8 cellular contexts compared by ENCODE assay signal in genomic region chr11:71929491-71929890, GRCh38. TPM values are rescaled to one million over a fixed set of nuclear protein-coding genes. Genes with fewer than 3 reads are reported as not detected.
DNase-seq lines count a peak whose midpoint lies in the region; ATAC-seq lines count a peak whose summit lies in the region.

No MANE protein-coding gene starts in this region.

- ATAC-seq in activated T-helper 17 cell treated with anti-CD3 and anti-CD28 coated beads, Interleukin-2, amount 50 U/mL, for 72 hours (replicated peaks) = no peak
- no peak for ATAC-seq in stimulated activated naive CD8-positive, alpha-beta T cell treated with anti-CD3 and anti-CD28 coated beads, Interleukin-15, amount 100 ng/mL, for 72 hours
- no peak for ATAC-seq in GM21825 (IDR thresholded peaks at IDR 0.05; ENCODE audit: unreplicated experiment)

- no peaks in the 10 kb centered on the region for H3K9me3 Mint-ChIP-seq in activated T-helper 17 cell treated with anti-CD3 and anti-CD28 coated beads, Interleukin-2, amount 50 U/mL, for 72 hours
- H3K9me3 Mint-ChIP-seq in stimulated activated naive CD8-positive, alpha-beta T cell treated with anti-CD3 and anti-CD28 coated beads, Interleukin-15, amount 100 ng/mL, for 72 hours = no peaks in the 10 kb centered on the region

- peak overlapping the region; percentile 95 for H3K9ac ChIP-seq in iPS-20b (ENCODE audit: low read depth, low read length)

- H3K27me3 Mint-ChIP-seq in activated T-helper 17 cell treated with anti-CD3 and anti-CD28 coated beads, Interleukin-2, amount 50 U/mL, for 72 hours = no peaks in the 10 kb centered on the region
- no peaks in the 10 kb centered on the region for H3K27me3 Mint-ChIP-seq in stimulated activated naive CD8-positive, alpha-beta T cell treated with anti-CD3 and anti-CD28 coated beads, Interleukin-15, amount 100 ng/mL, for 72 hours

- H3K27me3 ChIP-seq in iPS-20b (ENCODE audit: insufficient read depth, low read length) = no peaks in the 10 kb centered on the region

- H3K9me3 ChIP-seq in iPS-20b (ENCODE audit: insufficient read depth, low read depth, low read length) = no peaks in the 10 kb centered on the region

- 0 out of 2 replicates have a peak, but pooled peaks cover 7% of the 10 kb centered on the region for H3K36me3 ChIP-seq in iPS-20b (ENCODE audit: insufficient read depth, low read depth, low read length)

- peaks cover 39% of the 10 kb centered on the region for H3K36me3 Mint-ChIP-seq in activated T-helper 17 cell treated with anti-CD3 and anti-CD28 coated beads, Interleukin-2, amount 50 U/mL, for 72 hours (ENCODE audit: low read depth)

- peak overlapping the region; percentile 96 for H3K27ac ChIP-seq in iPS-20b (ENCODE audit: low read length)

- DNase-seq in DMS53 (lab: John Stamatoyannopoulos, UW) = peak; percentile 47
- DNase-seq in DMS53 treated with DMSO at 0.1 percent for 48 hours (lab: John Stamatoyannopoulos, UW; ENCODE audit: unreplicated experiment) = no peak
- no peak for DNase-seq in stimulated activated naive CD8-positive, alpha-beta T cell treated with anti-CD3 and anti-CD28 coated beads, Interleukin-15, amount 100 ng/mL, for 72 hours
- DNase-seq in HPDE6-E6E7 (ENCODE audit: extremely low spot score) = no peak
- no peak for DNase-seq in NCI-H345 (lab: John Stamatoyannopoulos, UW)

- peaks cover 5% of the 10 kb centered on the region; the same call in 1 of the 2 replicates for H3K4me1 ChIP-seq in iPS-20b (ENCODE audit: insufficient read depth, low read length)

- H3K27ac Mint-ChIP-seq in activated T-helper 17 cell treated with anti-CD3 and anti-CD28 coated beads, Interleukin-2, amount 50 U/mL, for 72 hours = peak overlapping the region; percentile 99
- peak overlapping the region; percentile 51 to 100 for H3K27ac Mint-ChIP-seq in stimulated activated naive CD8-positive, alpha-beta T cell treated with anti-CD3 and anti-CD28 coated beads, Interleukin-15, amount 100 ng/mL, for 72 hours

- peak overlapping the region; percentile 81 for H3K4me3 ChIP-seq in iPS-20b (ENCODE audit: low read length)

- H3K4me3 Mint-ChIP-seq in activated T-helper 17 cell treated with anti-CD3 and anti-CD28 coated beads, Interleukin-2, amount 50 U/mL, for 72 hours = peak overlapping the region; percentile 98
- H3K4me3 Mint-ChIP-seq in stimulated activated naive CD8-positive, alpha-beta T cell treated with anti-CD3 and anti-CD28 coated beads, Interleukin-15, amount 100 ng/mL, for 72 hours = peak overlapping the region; percentile 91 to 93

- peaks cover 29% of the 10 kb centered on the region for H3K4me1 Mint-ChIP-seq in activated T-helper 17 cell treated with anti-CD3 and anti-CD28 coated beads, Interleukin-2, amount 50 U/mL, for 72 hours
- H3K4me1 Mint-ChIP-seq in stimulated activated naive CD8-positive, alpha-beta T cell treated with anti-CD3 and anti-CD28 coated beads, Interleukin-15, amount 100 ng/mL, for 72 hours = peaks cover 53% of the 10 kb centered on the region

RNA-seq across cellular contexts. Expression of gene RNF121, which starts 0.6 kb away (rescaled TPM):
- 10 to 100 TPM; 45.8 to 55.5 TPM for total RNA-seq in activated T-helper 17 cell treated with anti-CD3 and anti-CD28 coated beads, Interleukin-2, amount 50 U/mL, for 72 hours

RNA-seq across cellular contexts. Expression of gene XNDC1N, which starts 1.1 kb away (rescaled TPM):
- 10 to 100 TPM; 13.9 to 16.6 TPM for total RNA-seq in activated T-helper 17 cell treated with anti-CD3 and anti-CD28 coated beads, Interleukin-2, amount 50 U/mL, for 72 hours

RNA-seq across cellular contexts. Expression of gene DEFB131B, which starts 51.2 kb away (rescaled TPM):
- total RNA-seq in activated T-helper 17 cell treated with anti-CD3 and anti-CD28 coated beads, Interleukin-2, amount 50 U/mL, for 72 hours = not detected
